8 cellular contexts compared by ENCODE assay signal in genomic region chr15:40764766-40765136, GRCh38. TPM values are rescaled to one million over a fixed set of nuclear protein-coding genes. Genes with fewer than 3 reads are reported as not detected.
A peak's percentile ranks its signal among the peaks of the same experiment; 100 is the strongest.
DNase-seq lines count a peak whose midpoint lies in the region; ATAC-seq and TF ChIP-seq lines count a peak whose summit lies in the region.

No MANE protein-coding gene starts in this region.

- peaks cover 6% of the 10 kb centered on the region; the same call in 1 of the 2 replicates for H3K36me3 ChIP-seq in KOPT-K1 (ENCODE audit: insufficient read depth, low read length)
- peaks cover 0 to 17% (median 0%) of the 10 kb centered on the region in 3 experiments for H3K36me3 ChIP-seq in naive thymus-derived CD4-positive, alpha-beta T cell (ENCODE audit: control insufficient read depth in 2 of 3, insufficient read depth in 3 of 3, low read length in 3 of 3)
- H3K36me3 ChIP-seq in mucosa of descending colon (ENCODE audit: low read depth) = no peaks in the 10 kb centered on the region

- no peaks in the 10 kb centered on the region for H3K27me3 ChIP-seq in naive thymus-derived CD4-positive, alpha-beta T cell (ENCODE audit: control insufficient read depth in 2 of 2, insufficient read depth in 2 of 2, low read length in 2 of 2)

- TF ChIP-seq CTCF in AG10803 (conservative IDR thresholded peaks at IDR 0.05; ENCODE audit: low read length) (no peak), mucosa of descending colon (IDR thresholded peaks at IDR 0.05) (no peak)

- H3K4me1 ChIP-seq in naive thymus-derived CD4-positive, alpha-beta T cell (ENCODE audit: control insufficient read depth in 2 of 2, insufficient read depth in 2 of 2, low read length in 2 of 2) = peaks cover 17 to 27% of the 10 kb centered on the region in 2 donors
- H3K4me1 ChIP-seq in mucosa of descending colon (ENCODE audit: low read depth) = peaks cover 47% of the 10 kb centered on the region

- intact Hi-C loops in dendritic cell treated with granulocyte-macrophage colony-stimulating factor and Interleukin-4, amounts not matched to agents 40 ng/mL and 50 ng/mL, for 4 days (cut with micrococcal nuclease) = loop anchor here (5.0 to 10.0 kb wide), 2 partner anchors 43 to 200 kb away; partner anchors contain the start of genes CCDC32, DNAJC17, RPUSD2 and ZFYVE19
- intact Hi-C loops in naive thymus-derived CD4-positive, alpha-beta T cell (cut with micrococcal nuclease) = loop anchor here (1.0 to 5.0 kb wide), 6 partner anchors 9 to 172 kb away; partner anchors contain the start of genes DNAJC17 (in 2 of the 2), ZFYVE19 (in 2 of the 2), KNL1 (in 1 of the 2) and RMDN3 (in 1 of the 2)
- intact Hi-C loops in mucosa of descending colon (cut with DNase I, micrococcal nuclease) = no loop called here

- peaks cover 3% of the 10 kb centered on the region for H3K27me3 Mint-ChIP-seq in dendritic cell treated with granulocyte-macrophage colony-stimulating factor and Interleukin-4, amounts not matched to agents 40 ng/mL and 50 ng/mL, for 4 days
- no peaks in the 10 kb centered on the region for H3K27me3 Mint-ChIP-seq in naive thymus-derived CD4-positive, alpha-beta T cell

- H3K27ac Mint-ChIP-seq in dendritic cell treated with granulocyte-macrophage colony-stimulating factor and Interleukin-4, amounts not matched to agents 40 ng/mL and 50 ng/mL, for 4 days = peak overlapping the region; percentile 80
- H3K27ac Mint-ChIP-seq in naive thymus-derived CD4-positive, alpha-beta T cell = peak overlapping the region; percentile 75 to 94 (median 87)

- DNase-seq in AG10803 (ENCODE audit: low read depth) = no peak
- DNase-seq in naive thymus-derived CD4-positive, alpha-beta T cell = no peak
- DNase-seq in superior temporal gyrus (ENCODE audit: extremely low spot score) = no peak
- no peak for DNase-seq in LoVo (ENCODE audit: low spot score)
- DNase-seq in mucosa of descending colon = no peak

- H3K4me1 Mint-ChIP-seq in dendritic cell treated with granulocyte-macrophage colony-stimulating factor and Interleukin-4, amounts not matched to agents 40 ng/mL and 50 ng/mL, for 4 days (ENCODE audit: low read depth) = peaks cover 49% of the 10 kb centered on the region
- H3K4me1 Mint-ChIP-seq in naive thymus-derived CD4-positive, alpha-beta T cell = peaks cover 17 to 46% (median 42%) of the 10 kb centered on the region in 7 donors

- POLR2A ChIA-PET in naive thymus-derived CD4-positive, alpha-beta T cell (lab: Charles Lee) = interaction anchor here (0.6 to 3.7 kb wide), 6 partner anchors 8 to 125 kb away, joined by 3 to 21 read pairs (median 4); partner anchors contain the start of gene RAD51

- CTCF ChIA-PET in naive thymus-derived CD4-positive, alpha-beta T cell (lab: Charles Lee) = interaction anchor here (0.6 kb wide), 2 partner anchors 8 to 19 kb away, joined by 3 to 5 read pairs; no protein-coding TSS in a partner anchor

- no peak for ATAC-seq in naive thymus-derived CD4-positive, alpha-beta T cell
- ATAC-seq in mucosa of descending colon (no peak), GM18517 (IDR thresholded peaks at IDR 0.05; ENCODE audit: unreplicated experiment) (no peak)

- H3K9me3 Mint-ChIP-seq in dendritic cell treated with granulocyte-macrophage colony-stimulating factor and Interleukin-4, amounts not matched to agents 40 ng/mL and 50 ng/mL, for 4 days = no peaks in the 10 kb centered on the region
- no peaks in the 10 kb centered on the region for H3K9me3 Mint-ChIP-seq in naive thymus-derived CD4-positive, alpha-beta T cell

- peak overlapping the region; percentile 61 for H3K4me3 ChIP-seq in AG10803 (ENCODE audit: low read length)
- peak overlapping the region; percentile 71 for H3K4me3 ChIP-seq in naive thymus-derived CD4-positive, alpha-beta T cell (ENCODE audit: low read length)
- H3K4me3 ChIP-seq in mucosa of descending colon = no peak overlapping the region

- peak overlapping the region; percentile 37 for H3K27ac ChIP-seq in KOPT-K1 (ENCODE audit: low read depth, low read length, poor library complexity, severe bottlenecking)
- peak overlapping the region; percentile 78 for H3K27ac ChIP-seq in naive thymus-derived CD4-positive, alpha-beta T cell (ENCODE audit: low read depth, low read length)

- peak overlapping the region; percentile 77 for H3K4me3 Mint-ChIP-seq in dendritic cell treated with granulocyte-macrophage colony-stimulating factor and Interleukin-4, amounts not matched to agents 40 ng/mL and 50 ng/mL, for 4 days
- H3K4me3 Mint-ChIP-seq in naive thymus-derived CD4-positive, alpha-beta T cell = peak overlapping the region; percentile 76 to 94 (median 90)

- H3K9me3 ChIP-seq in KOPT-K1 (ENCODE audit: insufficient read depth, low read length, poor library complexity, severe bottlenecking) (no peaks in the 10 kb centered on the region), mucosa of descending colon (no peaks in the 10 kb centered on the region)
- no peaks in the 10 kb centered on the region for H3K9me3 ChIP-seq in naive thymus-derived CD4-positive, alpha-beta T cell (ENCODE audit: control insufficient read depth in 2 of 3, low read length in 3 of 3)

- peaks cover 32% of the 10 kb centered on the region for H3K36me3 Mint-ChIP-seq in dendritic cell treated with granulocyte-macrophage colony-stimulating factor and Interleukin-4, amounts not matched to agents 40 ng/mL and 50 ng/mL, for 4 days (ENCODE audit: low read depth)
- H3K36me3 Mint-ChIP-seq in naive thymus-derived CD4-positive, alpha-beta T cell = peaks cover 0 to 2% (median 0%) of the 10 kb centered on the region in 5 donors

RNA-seq across cellular contexts. Expression of gene GCHFR, which starts 0.9 kb away (rescaled TPM):
- total RNA-seq in naive thymus-derived CD4-positive, alpha-beta T cell = 10 to 100 TPM; 14.5 to 38.3 (median 18.1) TPM
- 10 to 100 TPM; 65.7 to 83.2 TPM for polyA plus RNA-seq in naive thymus-derived CD4-positive, alpha-beta T cell
- total RNA-seq in mucosa of descending colon = 10 to 100 TPM; 12.0 to 25.5 (median 18.2) TPM

RNA-seq across cellular contexts. Expression of gene C15orf62, which starts 5.0 kb away (rescaled TPM):
- total RNA-seq in naive thymus-derived CD4-positive, alpha-beta T cell = 1 to 10 TPM in 3 of 5 experiments, under 1 TPM in 2; 0.73 to 2.8 (median 1.3) TPM
- polyA plus RNA-seq in naive thymus-derived CD4-positive, alpha-beta T cell = under 1 TPM; 0.35 to 0.67 TPM
- under 1 TPM; 0.32 to 0.63 (median 0.35) TPM for total RNA-seq in mucosa of descending colon

RNA-seq across cellular contexts. Expression of gene RMDN3, which starts 9.7 kb away (rescaled TPM):
- total RNA-seq in naive thymus-derived CD4-positive, alpha-beta T cell = 10 to 100 TPM; 19.5 to 44.0 (median 31.9) TPM
- 10 to 100 TPM; 15.7 to 20.2 TPM for polyA plus RNA-seq in naive thymus-derived CD4-positive, alpha-beta T cell
- total RNA-seq in mucosa of descending colon = 10 to 100 TPM; 30.1 to 38.4 (median 37.8) TPM

RNA-seq across cellular contexts. Expression of gene ZFYVE19, which starts 42.1 kb away (rescaled TPM):
- total RNA-seq in naive thymus-derived CD4-positive, alpha-beta T cell = 10 to 100 TPM; 17.9 to 31.9 (median 30.5) TPM
- polyA plus RNA-seq in naive thymus-derived CD4-positive, alpha-beta T cell = 10 to 100 TPM; 15.7 to 22.7 TPM
- total RNA-seq in mucosa of descending colon = 10 to 100 TPM; 22.2 to 37.5 (median 36.5) TPM

RNA-seq across cellular contexts. Expression of gene DNAJC17, which starts 42.5 kb away (rescaled TPM):
- 10 to 100 TPM; 28.8 to 50.9 (median 36.7) TPM for total RNA-seq in naive thymus-derived CD4-positive, alpha-beta T cell
- polyA plus RNA-seq in naive thymus-derived CD4-positive, alpha-beta T cell = 10 to 100 TPM; 31.0 to 35.5 TPM
- 10 to 100 TPM; 29.6 to 47.6 (median 36.5) TPM for total RNA-seq in mucosa of descending colon

Comparison
In these comparisons a context has a peak if more than half of its experiments do, and no peak if none do; other contexts are left out.
1. intact Hi-C loops: an anchor here in dendritic cell treated with granulocyte-macrophage colony-stimulating factor and Interleukin-4, amounts not matched to agents 40 ng/mL and 50 ng/mL, for 4 days (5.0 to 10.0 kb wide) and naive thymus-derived CD4-positive, alpha-beta T cell (1.0 to 5.0 kb wide); none called in mucosa of descending colon.